9 cellular contexts compared by ENCODE assay signal in genomic region chr11:15114501-15115475, GRCh38. TPM values are rescaled to one million over a fixed set of nuclear protein-coding genes. Genes with fewer than 3 reads are reported as not detected.
DNase-seq lines count a peak whose midpoint lies in the region; ATAC-seq and TF ChIP-seq lines count a peak whose summit lies in the region.
"Had no signal": no experiment of that assay in that cellular context is flagged by ENCODE, and none has a peak within 500 bp of the region (broad histone marks: within the 10 kb centered on the region; RNA-seq: fewer than 3 reads in every experiment).

Gene INSC (plus strand): TSS chr11:15114923. CDS start chr11:15149175, 34,252 bp downstream.

- CTCF ChIA-PET in activated CD8-positive, alpha-beta T cell treated with anti-CD3 and anti-CD28 coated beads, Interleukin-2, amount 10 ng/mL, durations not matched to agents 7 days and 5 days (lab: Charles Lee): interaction anchor here (0.6 to 3.4 kb wide), 4 partner anchors 11 to 109 kb away, joined by 3 to 34 read pairs (median 4); no protein-coding TSS in a partner anchor

- 10% methylated on average over 43 of the region's 50 CpGs for WGBS in HUES64
- 10 to 12% methylated on average over 24 to 50 of the region's 50 CpGs for WGBS in endodermal cell (ENCODE audit: insufficient coverage in 1 of 2, insufficient read length in 1 of 2), 2 experiments

- in situ Hi-C loops in G401 (cut with HindIII; ENCODE audit: low sequenced_read_pairs): no loop called here

- peak within 1 kb of the TSS; percentile 48 for H3K4me3 Mint-ChIP-seq in endodermal cell
- no peak within 1 kb of the TSS for H3K4me3 Mint-ChIP-seq in activated CD8-positive, alpha-beta T cell treated with anti-CD3 and anti-CD28 coated beads, Interleukin-2, amount 10 ng/mL, durations not matched to agents 7 days and 5 days

- H3K4me3 ChIP-seq in ACC112 (ENCODE audit: low read depth, low read length): peak within 1 kb of the TSS; percentile 75
- peak within 1 kb of the TSS; percentile 57 for H3K4me3 ChIP-seq in HUES64 (ENCODE audit: low read length)
- peak within 1 kb of the TSS; percentile 67 for H3K4me3 ChIP-seq in endodermal cell (ENCODE audit: low read length)
- peak within 1 kb of the TSS; percentile 13 to 65 for H3K4me3 ChIP-seq in mucosa of rectum (ENCODE audit: low read length in 2 of 2)

- H3K9ac ChIP-seq in HUES64 (ENCODE audit: low read depth, low read length) (peak within 1 kb of the TSS; percentile 44; the same call in 1 of the 2 replicates), endodermal cell (ENCODE audit: extremely low read depth, low read length, poor library complexity, severe bottlenecking) (no peak within 1 kb of the TSS), mucosa of rectum (ENCODE audit: low read depth in 1 of 2, low read length in 2 of 2) (peak within 1 kb of the TSS in 1 of 2 donors; percentile 32)

- POLR2A ChIA-PET in activated CD8-positive, alpha-beta T cell treated with anti-CD3 and anti-CD28 coated beads, Interleukin-2, amount 10 ng/mL, durations not matched to agents 7 days and 5 days (lab: Charles Lee): no interaction called here

- no peak within 1 kb of the TSS for H3K27ac Mint-ChIP-seq in endodermal cell
- no peak within 1 kb of the TSS for H3K27ac Mint-ChIP-seq in activated CD8-positive, alpha-beta T cell treated with anti-CD3 and anti-CD28 coated beads, Interleukin-2, amount 10 ng/mL, durations not matched to agents 7 days and 5 days

- no peaks in the 10 kb centered on the region for H3K27me3 ChIP-seq in ACC112 (ENCODE audit: insufficient read depth, low read length)
- H3K27me3 ChIP-seq in HUES64 (ENCODE audit: insufficient read depth, low read length): peaks cover 40% of the 10 kb centered on the region
- peaks cover 42% of the 10 kb centered on the region for H3K27me3 ChIP-seq in endodermal cell (ENCODE audit: control insufficient read depth, insufficient read depth, low read length, poor library complexity, severe bottlenecking)
- peaks cover 10 to 15% of the 10 kb centered on the region in 2 donors for H3K27me3 ChIP-seq in mucosa of rectum (ENCODE audit: control insufficient read depth in 2 of 2, insufficient read depth in 2 of 2, low read length in 2 of 2)

- H3K36me3 ChIP-seq in ACC112 (ENCODE audit: insufficient read depth, low read length) (no peaks in the 10 kb centered on the region), HUES64 (ENCODE audit: insufficient read depth, low read length) (no peaks in the 10 kb centered on the region), endodermal cell (ENCODE audit: control insufficient read depth, insufficient read depth, low read length) (no peaks in the 10 kb centered on the region), mucosa of rectum (ENCODE audit: control insufficient read depth in 2 of 2, insufficient read depth in 2 of 2, low read length in 2 of 2) (no peaks in the 10 kb centered on the region)

- no peaks in the 10 kb centered on the region for H3K36me3 Mint-ChIP-seq in endodermal cell (ENCODE audit: low read depth)
- peaks cover 2% of the 10 kb centered on the region for H3K36me3 Mint-ChIP-seq in activated CD8-positive, alpha-beta T cell treated with anti-CD3 and anti-CD28 coated beads, Interleukin-2, amount 10 ng/mL, durations not matched to agents 7 days and 5 days (ENCODE audit: low read depth)

- peak within 1 kb of the TSS; percentile 95 for H2AFZ ChIP-seq in ACC112 (ENCODE audit: low read length, unreplicated experiment)

- no peaks in the 10 kb centered on the region for H3K79me2 ChIP-seq in ACC112 (ENCODE audit: control insufficient read depth, insufficient read depth, low read length, unreplicated experiment)

- H3K27ac ChIP-seq in ACC112 (ENCODE audit: low read depth, low read length) (no peak within 1 kb of the TSS), HUES64 (ENCODE audit: low read depth, low read length) (no peak within 1 kb of the TSS), endodermal cell (ENCODE audit: low read depth, low read length) (no peak within 1 kb of the TSS), mucosa of rectum (ENCODE audit: low read depth in 2 of 2, low read length in 2 of 2) (peak within 1 kb of the TSS in 1 of 2 donors; percentile 32)

- H3K9me3 ChIP-seq in HUES64 (ENCODE audit: insufficient read depth, low read depth, low read length): no peaks in the 10 kb centered on the region
- no peaks in the 10 kb centered on the region for H3K9me3 ChIP-seq in endodermal cell (ENCODE audit: control insufficient read depth, low read length)
- no peaks in the 10 kb centered on the region for H3K9me3 ChIP-seq in mucosa of rectum (ENCODE audit: control insufficient read depth in 2 of 2, low read length in 2 of 2)

- H3K4me1 ChIP-seq in ACC112 (ENCODE audit: control insufficient read depth, insufficient read depth, low read length, unreplicated experiment) (peaks cover 30% of the 10 kb centered on the region), HUES64 (ENCODE audit: insufficient read depth, low read length) (no peaks in the 10 kb centered on the region), endodermal cell (ENCODE audit: control insufficient read depth, insufficient read depth, low read length) (no peaks in the 10 kb centered on the region), mucosa of rectum (ENCODE audit: control insufficient read depth in 2 of 2, insufficient read depth in 2 of 2, low read length in 2 of 2) (no peaks in the 10 kb centered on the region)

- H3K4me1 Mint-ChIP-seq in endodermal cell: peaks cover 4% of the 10 kb centered on the region
- peaks cover 42% of the 10 kb centered on the region for H3K4me1 Mint-ChIP-seq in activated CD8-positive, alpha-beta T cell treated with anti-CD3 and anti-CD28 coated beads, Interleukin-2, amount 10 ng/mL, durations not matched to agents 7 days and 5 days (ENCODE audit: low read depth)

- no peaks in the 10 kb centered on the region for H3K9me3 Mint-ChIP-seq in endodermal cell
- no peaks in the 10 kb centered on the region for H3K9me3 Mint-ChIP-seq in activated CD8-positive, alpha-beta T cell treated with anti-CD3 and anti-CD28 coated beads, Interleukin-2, amount 10 ng/mL, durations not matched to agents 7 days and 5 days (ENCODE audit: insufficient read depth)

- no peak for ATAC-seq in activated CD8-positive, alpha-beta T cell treated with anti-CD3 and anti-CD28 coated beads, Interleukin-2, amount 10 ng/mL, durations not matched to agents 7 days and 5 days
- ATAC-seq in HG03442 (IDR thresholded peaks at IDR 0.05; ENCODE audit: unreplicated experiment) (no peak), HG03025 (IDR thresholded peaks at IDR 0.05; ENCODE audit: low FRiP score, unreplicated experiment) (no peak)

- peak; percentile 75 for DNase-seq in endodermal cell
- DNase-seq in activated CD8-positive, alpha-beta T cell treated with anti-CD3 and anti-CD28 coated beads, Interleukin-2, amount 10 ng/mL, durations not matched to agents 7 days and 5 days: no peak
- DNase-seq in G401 (ENCODE audit: low spot score): no peak

- peak; percentile 19 for TF ChIP-seq CTCF in endodermal cell (conservative IDR thresholded peaks at IDR 0.05)

- peaks cover 67% of the 10 kb centered on the region for H3K27me3 Mint-ChIP-seq in endodermal cell (ENCODE audit: insufficient read depth)
- H3K27me3 Mint-ChIP-seq in activated CD8-positive, alpha-beta T cell treated with anti-CD3 and anti-CD28 coated beads, Interleukin-2, amount 10 ng/mL, durations not matched to agents 7 days and 5 days (ENCODE audit: low read depth): peaks cover 26% of the 10 kb centered on the region

RNA-seq across cellular contexts. Expression of gene INSC, which starts in this region (rescaled TPM):
- 0.50 TPM for polyA plus RNA-seq in HUES64 (2013, experiment 1 of 2)
- 0.51 TPM for polyA plus RNA-seq in HUES64 (2013, experiment 2 of 2)
- total RNA-seq in endodermal cell: not detected
- 5.0 TPM for polyA plus RNA-seq in endodermal cell (2013, experiment 1 of 2)
- 4.2 TPM for polyA plus RNA-seq in endodermal cell (2013, experiment 2 of 2)
- under 1 TPM; 0.13 to 0.34 TPM for total RNA-seq in activated CD8-positive, alpha-beta T cell treated with anti-CD3 and anti-CD28 coated beads, Interleukin-2, amount 10 ng/mL, durations not matched to agents 7 days and 5 days
- not detected in 2 replicates for total RNA-seq in G401 (2014; rRNA removed; shearing (Covaris generic))
- total RNA-seq: subcutaneous adipose tissue had no signal
